ENCODE assay signal across 20 cellular contexts in the genomic region with DNA sequence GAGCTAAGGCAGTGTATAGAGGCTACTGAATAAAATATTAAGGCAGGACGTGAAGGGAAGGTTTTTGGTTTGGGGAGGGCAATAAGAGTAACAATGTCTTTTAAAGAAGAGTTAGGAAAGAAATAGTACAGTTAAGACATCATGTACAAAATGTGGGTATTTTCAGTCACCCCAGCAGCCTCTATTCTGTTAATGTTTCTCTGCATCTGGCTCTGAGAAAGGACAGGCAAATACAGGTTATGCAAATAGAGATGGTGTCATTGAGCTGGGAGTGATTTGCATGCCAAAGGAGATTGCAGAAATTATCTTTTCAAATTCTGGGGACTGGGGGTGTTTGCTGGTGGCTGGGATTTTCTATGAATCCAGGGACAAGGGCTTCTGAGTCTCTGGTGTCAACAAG. TPM values are rescaled to one million over a fixed set of nuclear protein-coding genes. Genes with fewer than 3 reads are reported as not detected.
A peak's percentile ranks its signal among the peaks of the same experiment; 100 is the strongest.
DNase-seq lines count a peak whose midpoint lies in the region; ATAC-seq lines count a peak whose summit lies in the region.
"Had no signal": no experiment of that assay in that cellular context is flagged by ENCODE, and none has a peak within 500 bp of the region (broad histone marks: within the 10 kb centered on the region; RNA-seq: fewer than 3 reads in every experiment).

No MANE protein-coding gene starts in this region.

- ATAC-seq in GM18498 (IDR thresholded peaks at IDR 0.05; ENCODE audit: unreplicated experiment): peak; percentile 87
- peak; percentile 75 for ATAC-seq in GM19463 (IDR thresholded peaks at IDR 0.05; ENCODE audit: unreplicated experiment)
- ATAC-seq in HG02870 (IDR thresholded peaks at IDR 0.05; ENCODE audit: unreplicated experiment): peak; percentile 68
- peak; percentile 93 for ATAC-seq in HG03460 (IDR thresholded peaks at IDR 0.05; ENCODE audit: unreplicated experiment)
- ATAC-seq in left ventricle myocardium superior: no peak

- DNase-seq in AG20443 (ENCODE audit: low spot score) (no peak), left ventricle myocardium superior (no peak), SIG-M5 treated with dmso at 0.1 percent for 504 hours (lab: John Stamatoyannopoulos, UW; ENCODE audit: unreplicated experiment) (no peak), hypothalamus (lab: John Stamatoyannopoulos, UW) (no peak)
- DNase-seq: 8988T; activated CD4-positive, alpha-beta T cell treated with anti-CD3 and anti-CD28 coated beads for 4 hours; activated gamma-delta T cell treated with Interleukin-2 at 50 U/mL for 16 hours; midbrain; SJCRH30; stimulated activated CD4-positive, alpha-beta T cell treated with anti-CD3 and anti-CD28 coated beads, Interleukin-4, amount 100 ng/mL, for 4 hours had no signal

- intact Hi-C loops in left ventricle myocardium superior (cut with micrococcal nuclease): no loop called here

RNA-seq across cellular contexts. Expression of gene TAS2R60, which starts 6.7 kb away (rescaled TPM):
- not detected for total RNA-seq in left ventricle myocardium superior
- total RNA-seq: cardiac muscle cell, endothelial cell of umbilical vein, hepatocyte, M059J, NCI-H460, pulmonary artery endothelial cell, SJCRH30 had no signal

RNA-seq across cellular contexts. Expression of gene EPHA1, which starts 27.9 kb away (rescaled TPM):
- total RNA-seq in left ventricle myocardium superior: not detected
- total RNA-seq: endothelial cell of umbilical vein, NCI-H460 had no signal

RNA-seq across cellular contexts. Expression of gene TAS2R41, which starts 41.1 kb away (rescaled TPM):
- not detected for total RNA-seq in left ventricle myocardium superior
- total RNA-seq: cardiac muscle cell, endothelial cell of umbilical vein, hepatocyte, M059J, NCI-H460, pulmonary artery endothelial cell, SJCRH30 had no signal

RNA-seq across cellular contexts. Expression of gene ZYX, which starts 55.4 kb away (rescaled TPM):
- 73.9 TPM for total RNA-seq in left ventricle myocardium superior
